Comparison of ENCODE assay signal across 1 cellular context in genomic region chr1:212242288-212242984, GRCh38.
A peak's percentile ranks its signal among the peaks of the same experiment; 100 is the strongest.
TF ChIP-seq lines count a peak whose summit lies in the region.

No MANE protein-coding gene starts in this region.

TF ChIP-seq in K562, 482 proteins besides CTCF, POLR2A, EP300 and RAD21 (continued from another document and continues in another):
- TF ChIP-seq GTF2A2 (tag; IDR thresholded peaks at IDR 0.05) (peak; percentile 54; the same call in 1 of the 2 replicates), EZH2 (IDR thresholded peaks at IDR 0.05; ENCODE audit: borderline replicate concordance, low read depth, low read length) (no peak), ZNF133 (CRISPR knock-in tag; IDR thresholded peaks at IDR 0.05) (0 out of 2 replicates have a peak, but pooled peaks have one; percentile 55), ZNF79 (CRISPR knock-in tag; IDR thresholded peaks at IDR 0.05; ENCODE audit: low read depth) (no peak), ZNF407 (IDR thresholded peaks at IDR 0.05; ENCODE audit: low read depth) (no peak), MCM5 (IDR thresholded peaks at IDR 0.05; ENCODE audit: low read depth) (no peak), ZC3H4 (CRISPR knock-in tag; IDR thresholded peaks at IDR 0.05; ENCODE audit: borderline replicate concordance) (no peak), RBM15 (IDR thresholded peaks at IDR 0.05; ENCODE audit: insufficient read depth, low read length) (no peak), ZNF76 (CRISPR knock-in tag; IDR thresholded peaks at IDR 0.05; ENCODE audit: borderline replicate concordance) (0 out of 2 replicates have a peak, but pooled peaks have one; percentile 71), AFF4 (CRISPR knock-in tag; IDR thresholded peaks at IDR 0.05) (0 out of 2 replicates have a peak, but pooled peaks have one; percentile 83), KAT7 (CRISPR knock-in tag; IDR thresholded peaks at IDR 0.05; ENCODE audit: borderline replicate concordance) (no peak), RNF2 (IDR thresholded peaks at IDR 0.05) (no peak), PTBP1 (IDR thresholded peaks at IDR 0.05; ENCODE audit: low read depth, low read length) (no peak), IRF2 (CRISPR knock-in tag; IDR thresholded peaks at IDR 0.05) (no peak), ARID2 (IDR thresholded peaks at IDR 0.05) (no peak), SAFB2 (IDR thresholded peaks at IDR 0.05; ENCODE audit: borderline replicate concordance, low read depth, low read length, severe bottlenecking) (no peak), KDM2B (CRISPR knock-in tag; IDR thresholded peaks at IDR 0.05) (no peak), RERE (CRISPR knock-in tag; IDR thresholded peaks at IDR 0.05; ENCODE audit: borderline replicate concordance) (no peak), NEUROD1 (IDR thresholded peaks at IDR 0.05; ENCODE audit: borderline replicate concordance, low read depth, low read length, partially characterized antibody) (peak; percentile 54), MXI1 (IDR thresholded peaks at IDR 0.05; ENCODE audit: low read depth, low read length) (no peak), NKRF (IDR thresholded peaks at IDR 0.05; ENCODE audit: borderline replicate concordance) (no peak), PHB2 (IDR thresholded peaks at IDR 0.05; ENCODE audit: low read depth) (no peak), BCL6 (CRISPR knock-in tag; IDR thresholded peaks at IDR 0.05) (no peak), KDM5B (IDR thresholded peaks at IDR 0.05; ENCODE audit: insufficient replicate concordance, low read depth, low read length) (peak; percentile 50), FOXO4 (CRISPR knock-in tag; IDR thresholded peaks at IDR 0.05) (no peak), SREBF1 (IDR thresholded peaks at IDR 0.05; ENCODE audit: borderline replicate concordance, low read depth, low read length) (0 out of 2 replicates have a peak, but pooled peaks have one; percentile 33), HES1 (IDR thresholded peaks at IDR 0.05; ENCODE audit: low read depth) (no peak), ZBED1 (IDR thresholded peaks at IDR 0.05) (no peak), ARID3A (IDR thresholded peaks at IDR 0.05; ENCODE audit: borderline replicate concordance, low read depth, low read length) (peak; percentile 62; the same call in 1 of the 2 replicates), USF1 (CRISPR knock-in tag; IDR thresholded peaks at IDR 0.05) (no peak), TFAM (CRISPR knock-in tag; conservative IDR thresholded peaks at IDR 0.05) (no peak), PHF8 (IDR thresholded peaks at IDR 0.05; ENCODE audit: borderline replicate concordance, low read length) (peak; percentile 31; the same call in 1 of the 2 replicates)
